ENCODE assay signal across 1 cellular context in genomic region chr17:58325289-58325726, GRCh38.
TF ChIP-seq lines count a peak whose summit lies in the region.

No MANE protein-coding gene starts in this region.

TF ChIP-seq in GM23338, 12 proteins besides CTCF, POLR2A, EP300 and RAD21 (continued from another document):
- TF ChIP-seq, protein P1, sequence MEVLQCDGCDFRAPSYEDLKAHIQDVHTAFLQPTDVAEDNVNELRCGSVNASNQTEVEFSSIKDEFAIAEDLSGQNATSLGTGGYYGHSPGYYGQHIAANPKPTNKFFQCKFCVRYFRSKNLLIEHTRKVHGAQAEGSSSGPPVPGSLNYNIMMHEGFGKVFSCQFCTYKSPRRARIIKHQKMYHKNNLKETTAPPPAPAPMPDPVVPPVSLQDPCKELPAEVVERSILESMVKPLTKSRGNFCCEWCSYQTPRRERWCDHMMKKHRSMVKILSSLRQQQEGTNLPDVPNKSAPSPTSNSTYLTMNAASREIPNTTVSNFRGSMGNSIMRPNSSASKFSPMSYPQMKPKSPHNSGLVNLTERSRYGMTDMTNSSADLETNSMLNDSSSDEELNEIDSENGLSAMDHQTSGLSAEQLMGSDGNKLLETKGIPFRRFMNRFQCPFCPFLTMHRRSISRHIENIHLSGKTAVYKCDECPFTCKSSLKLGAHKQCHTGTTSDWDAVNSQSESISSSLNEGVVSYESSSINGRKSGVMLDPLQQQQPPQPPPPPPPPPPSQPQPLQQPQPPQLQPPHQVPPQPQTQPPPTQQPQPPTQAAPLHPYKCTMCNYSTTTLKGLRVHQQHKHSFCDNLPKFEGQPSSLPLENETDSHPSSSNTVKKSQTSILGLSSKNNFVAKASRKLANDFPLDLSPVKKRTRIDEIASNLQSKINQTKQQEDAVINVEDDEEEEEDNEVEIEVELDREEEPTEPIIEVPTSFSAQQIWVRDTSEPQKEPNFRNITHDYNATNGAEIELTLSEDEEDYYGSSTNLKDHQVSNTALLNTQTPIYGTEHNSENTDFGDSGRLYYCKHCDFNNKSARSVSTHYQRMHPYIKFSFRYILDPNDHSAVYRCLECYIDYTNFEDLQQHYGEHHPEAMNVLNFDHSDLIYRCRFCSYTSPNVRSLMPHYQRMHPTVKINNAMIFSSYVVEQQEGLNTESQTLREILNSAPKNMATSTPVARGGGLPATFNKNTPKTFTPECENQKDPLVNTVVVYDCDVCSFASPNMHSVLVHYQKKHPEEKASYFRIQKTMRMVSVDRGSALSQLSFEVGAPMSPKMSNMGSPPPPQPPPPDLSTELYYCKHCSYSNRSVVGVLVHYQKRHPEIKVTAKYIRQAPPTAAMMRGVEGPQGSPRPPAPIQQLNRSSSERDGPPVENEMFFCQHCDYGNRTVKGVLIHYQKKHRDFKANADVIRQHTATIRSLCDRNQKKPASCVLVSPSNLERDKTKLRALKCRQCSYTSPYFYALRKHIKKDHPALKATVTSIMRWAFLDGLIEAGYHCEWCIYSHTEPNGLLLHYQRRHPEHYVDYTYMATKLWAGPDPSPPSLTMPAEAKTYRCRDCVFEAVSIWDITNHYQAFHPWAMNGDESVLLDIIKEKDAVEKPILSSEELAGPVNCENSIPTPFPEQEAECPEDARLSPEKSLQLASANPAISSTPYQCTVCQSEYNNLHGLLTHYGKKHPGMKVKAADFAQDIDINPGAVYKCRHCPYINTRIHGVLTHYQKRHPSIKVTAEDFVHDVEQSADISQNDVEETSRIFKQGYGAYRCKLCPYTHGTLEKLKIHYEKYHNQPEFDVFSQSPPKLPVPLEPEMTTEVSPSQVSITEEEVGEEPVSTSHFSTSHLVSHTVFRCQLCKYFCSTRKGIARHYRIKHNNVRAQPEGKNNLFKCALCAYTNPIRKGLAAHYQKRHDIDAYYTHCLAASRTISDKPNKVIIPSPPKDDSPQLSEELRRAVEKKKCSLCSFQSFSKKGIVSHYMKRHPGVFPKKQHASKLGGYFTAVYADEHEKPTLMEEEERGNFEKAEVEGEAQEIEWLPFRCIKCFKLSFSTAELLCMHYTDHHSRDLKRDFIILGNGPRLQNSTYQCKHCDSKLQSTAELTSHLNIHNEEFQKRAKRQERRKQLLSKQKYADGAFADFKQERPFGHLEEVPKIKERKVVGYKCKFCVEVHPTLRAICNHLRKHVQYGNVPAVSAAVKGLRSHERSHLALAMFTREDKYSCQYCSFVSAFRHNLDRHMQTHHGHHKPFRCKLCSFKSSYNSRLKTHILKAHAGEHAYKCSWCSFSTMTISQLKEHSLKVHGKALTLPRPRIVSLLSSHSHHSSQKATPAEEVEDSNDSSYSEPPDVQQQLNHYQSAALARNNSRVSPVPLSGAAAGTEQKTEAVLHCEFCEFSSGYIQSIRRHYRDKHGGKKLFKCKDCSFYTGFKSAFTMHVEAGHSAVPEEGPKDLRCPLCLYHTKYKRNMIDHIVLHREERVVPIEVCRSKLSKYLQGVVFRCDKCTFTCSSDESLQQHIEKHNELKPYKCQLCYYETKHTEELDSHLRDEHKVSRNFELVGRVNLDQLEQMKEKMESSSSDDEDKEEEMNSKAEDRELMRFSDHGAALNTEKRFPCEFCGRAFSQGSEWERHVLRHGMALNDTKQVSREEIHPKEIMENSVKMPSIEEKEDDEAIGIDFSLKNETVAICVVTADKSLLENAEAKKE (CRISPR knock-in tag; IDR thresholded peaks at IDR 0.05): no peak
- TF ChIP-seq ETS1 (IDR thresholded peaks at IDR 0.05) (no peak), EZH2phosphoT487 (IDR thresholded peaks at IDR 0.05; ENCODE audit: unreplicated experiment) (no peak), POLR2AphosphoS5 (IDR thresholded peaks at IDR 0.05; ENCODE audit: low read depth) (no peak), EZH2 (IDR thresholded peaks at IDR 0.05; ENCODE audit: low read depth, unreplicated experiment) (no peak), ZNF331 (CRISPR knock-in tag; IDR thresholded peaks at IDR 0.05; ENCODE audit: low read depth) (no peak), JUNB (IDR thresholded peaks at IDR 0.05; ENCODE audit: unreplicated experiment) (no peak), STAT1 (IDR thresholded peaks at IDR 0.05; ENCODE audit: unreplicated experiment) (no peak), REST (IDR thresholded peaks at IDR 0.05; ENCODE audit: unreplicated experiment) (no peak), ZNF114 (CRISPR knock-in tag; IDR thresholded peaks at IDR 0.05) (no peak)
